Comparison of ENCODE assay signal across 15 cellular contexts in genomic region chr13:44079413-44080205, GRCh38.
DNase-seq lines count a peak whose midpoint lies in the region; ATAC-seq and TF ChIP-seq lines count a peak whose summit lies in the region.
"Had no signal": no experiment of that assay in that cellular context is flagged by ENCODE, and none has a peak within 500 bp of the region (broad histone marks: within the 10 kb centered on the region; RNA-seq: fewer than 3 reads in every experiment).

No MANE protein-coding gene starts in this region.

- CTCF ChIA-PET in activated CD8-positive, alpha-beta memory T cell treated with anti-CD3 and anti-CD28 coated beads, Interleukin-2, amount 10 ng/mL, durations not matched to agents 7 days and 5 days (lab: Charles Lee), result no interaction called here

- H3K9me3 Mint-ChIP-seq in endodermal cell (peaks cover 38% of the 10 kb centered on the region), nephron progenitor cell (peaks cover 34% of the 10 kb centered on the region)
- H3K9me3 Mint-ChIP-seq in activated CD8-positive, alpha-beta memory T cell treated with anti-CD3 and anti-CD28 coated beads, Interleukin-2, amount 10 ng/mL, durations not matched to agents 7 days and 5 days (ENCODE audit: low read depth), result no peaks in the 10 kb centered on the region

- no peak overlapping the region for H3K4me3 ChIP-seq in endodermal cell (ENCODE audit: low read length)
- H3K4me3 ChIP-seq: BLaER1 had no signal

- H3K4me3 Mint-ChIP-seq in endodermal cell (no peak overlapping the region), nephron progenitor cell (no peak overlapping the region)
- no peak overlapping the region for H3K4me3 Mint-ChIP-seq in activated CD8-positive, alpha-beta memory T cell treated with anti-CD3 and anti-CD28 coated beads, Interleukin-2, amount 10 ng/mL, durations not matched to agents 7 days and 5 days
- H3K4me3 Mint-ChIP-seq: CD8-positive, alpha-beta memory T cell had no signal

- H3K27me3 Mint-ChIP-seq in endodermal cell (ENCODE audit: insufficient read depth) (no peaks in the 10 kb centered on the region), nephron progenitor cell (ENCODE audit: low read depth, poor library complexity) (peaks cover 3% of the 10 kb centered on the region)
- H3K27me3 Mint-ChIP-seq in activated CD8-positive, alpha-beta memory T cell treated with anti-CD3 and anti-CD28 coated beads, Interleukin-2, amount 10 ng/mL, durations not matched to agents 7 days and 5 days, result peaks cover 10% of the 10 kb centered on the region

- no peaks in the 10 kb centered on the region for H3K27me3 ChIP-seq in endodermal cell (ENCODE audit: control insufficient read depth, insufficient read depth, low read length, poor library complexity, severe bottlenecking)
- H3K27me3 ChIP-seq: BLaER1 had no signal

- H3K36me3 ChIP-seq in endodermal cell (ENCODE audit: control insufficient read depth, insufficient read depth, low read length), result no peaks in the 10 kb centered on the region
- H3K36me3 ChIP-seq: BLaER1 had no signal

- peaks cover 37% of the 10 kb centered on the region for H3K4me1 Mint-ChIP-seq in endodermal cell
- H3K4me1 Mint-ChIP-seq in nephron progenitor cell, result peaks cover 11% of the 10 kb centered on the region
- no peaks in the 10 kb centered on the region for H3K4me1 Mint-ChIP-seq in activated CD8-positive, alpha-beta memory T cell treated with anti-CD3 and anti-CD28 coated beads, Interleukin-2, amount 10 ng/mL, durations not matched to agents 7 days and 5 days
- H3K4me1 Mint-ChIP-seq: CD8-positive, alpha-beta memory T cell had no signal

- H3K4me1 ChIP-seq in endodermal cell (ENCODE audit: control insufficient read depth, insufficient read depth, low read length), result peaks cover 7% of the 10 kb centered on the region
- H3K4me1 ChIP-seq: BLaER1 had no signal

- DNase-seq in G401 (ENCODE audit: low spot score) (peak; percentile 91), NCI-H146 treated with DMSO at 0.1 percent for 48 hours (lab: John Stamatoyannopoulos, UW; ENCODE audit: unreplicated experiment) (peak; percentile 78), endodermal cell (peak; percentile 53), nephron progenitor cell (no peak), NCI-H1105 (lab: John Stamatoyannopoulos, UW) (no peak), NCI-H1930 (lab: John Stamatoyannopoulos, UW) (no peak), nucleus accumbens (lab: John Stamatoyannopoulos, UW) (no peak)
- DNase-seq in activated CD8-positive, alpha-beta memory T cell treated with anti-CD3 and anti-CD28 coated beads, Interleukin-2, amount 10 ng/mL, durations not matched to agents 7 days and 5 days, result no peak
- DNase-seq: CD8-positive, alpha-beta memory T cell; NCI-H2029; NCI-H2171; NCI-H446; NK-92 treated with Interleukin-12 subunit alpha and Interleukin-12 subunit beta, amount 100 ng/mL, for 24 hours; PC-3 had no signal

- TF ChIP-seq CTCF in endodermal cell (conservative IDR thresholded peaks at IDR 0.05) (no peak), nephron progenitor cell (IDR thresholded peaks at IDR 0.05) (no peak)

- H3K27ac Mint-ChIP-seq in endodermal cell (peak overlapping the region; percentile 28), nephron progenitor cell (peak overlapping the region; percentile 1)
- H3K27ac Mint-ChIP-seq in activated CD8-positive, alpha-beta memory T cell treated with anti-CD3 and anti-CD28 coated beads, Interleukin-2, amount 10 ng/mL, durations not matched to agents 7 days and 5 days, result no peak overlapping the region

- peaks cover 7% of the 10 kb centered on the region for H3K9me3 ChIP-seq in endodermal cell (ENCODE audit: control insufficient read depth, low read length)

- H3K36me3 Mint-ChIP-seq in endodermal cell (ENCODE audit: low read depth) (peaks cover 21% of the 10 kb centered on the region), nephron progenitor cell (ENCODE audit: low read depth) (no peaks in the 10 kb centered on the region)
- no peaks in the 10 kb centered on the region for H3K36me3 Mint-ChIP-seq in activated CD8-positive, alpha-beta memory T cell treated with anti-CD3 and anti-CD28 coated beads, Interleukin-2, amount 10 ng/mL, durations not matched to agents 7 days and 5 days
- H3K36me3 Mint-ChIP-seq: CD8-positive, alpha-beta memory T cell had no signal

- no peak for ATAC-seq in activated CD8-positive, alpha-beta memory T cell treated with anti-CD3 and anti-CD28 coated beads, Interleukin-2, amount 10 ng/mL, durations not matched to agents 7 days and 5 days
- ATAC-seq: PC-3 had no signal

- WGBS in endodermal cell (ENCODE audit: insufficient coverage in 1 of 2, insufficient read length in 1 of 2), 2 experiments, result 53 to 69% methylated on average over 7 to 11 of the region's 11 CpGs

- in situ Hi-C loops in G401 (cut with HindIII; ENCODE audit: low sequenced_read_pairs), result no loop called here

- H3K9ac ChIP-seq in endodermal cell (ENCODE audit: extremely low read depth, low read length, poor library complexity, severe bottlenecking), result no peak overlapping the region
- H3K9ac ChIP-seq: BLaER1 had no signal

- peak overlapping the region; percentile 58 for H3K27ac ChIP-seq in endodermal cell (ENCODE audit: low read depth, low read length)
- H3K27ac ChIP-seq: BLaER1 had no signal

Comparison
In these comparisons a context has a peak if more than half of its experiments do, and no peak if none do; other contexts are left out.
1. DNase-seq: peak in G401 (single experiment), NCI-H146 treated with DMSO at 0.1 percent for 48 hours (single experiment) and endodermal cell (single experiment); none in nephron progenitor cell (single experiment), NCI-H1105 (single experiment), NCI-H1930 (0 of 2), activated CD8-positive, alpha-beta memory T cell treated with anti-CD3 and anti-CD28 coated beads, Interleukin-2, amount 10 ng/mL, durations not matched to agents 7 days and 5 days (single experiment) and nucleus accumbens (0 of 56).